8 cellular contexts compared by ENCODE assay signal in the genomic region with DNA sequence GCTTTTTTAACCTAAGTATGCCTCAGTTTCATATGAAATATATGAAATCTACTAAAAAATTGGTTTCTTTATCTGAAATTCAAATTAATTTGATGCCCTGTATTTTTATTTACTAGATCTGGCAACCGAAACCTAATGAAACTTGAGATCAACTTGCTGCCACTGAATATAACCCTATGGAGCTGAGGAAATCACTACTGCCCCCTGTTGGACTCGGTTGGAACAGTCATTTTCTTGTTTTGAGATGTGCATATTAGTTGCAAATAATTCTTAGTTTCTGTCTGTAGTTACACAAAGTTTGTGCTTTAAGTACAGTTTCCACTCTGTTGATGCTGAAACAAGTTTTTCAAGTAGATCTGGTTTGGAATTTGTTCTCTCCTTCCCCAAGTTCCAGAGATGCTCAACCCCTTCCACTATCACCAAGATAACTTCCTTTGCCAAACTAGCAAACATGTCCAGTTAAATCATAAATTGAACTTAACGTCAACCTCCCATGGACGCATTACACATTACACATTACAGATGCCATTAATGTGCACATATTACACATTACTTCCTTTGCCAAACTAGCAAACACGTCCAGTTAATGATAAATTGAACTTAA. TPM values are rescaled to one million over a fixed set of nuclear protein-coding genes. Genes with fewer than 3 reads are reported as not detected.
DNase-seq lines count a peak whose midpoint lies in the region; ATAC-seq and TF ChIP-seq lines count a peak whose summit lies in the region.

No MANE protein-coding gene starts in this region.

- peak; percentile 77 for TF ChIP-seq CTCF in cardiac muscle cell (IDR thresholded peaks at IDR 0.05; ENCODE audit: low read depth, low read length)
- TF ChIP-seq CTCF in mesothelial cell of epicardium (IDR thresholded peaks at IDR 0.05; ENCODE audit: unreplicated experiment), result peak; percentile 81
- TF ChIP-seq CTCF in thyroid gland (IDR thresholded peaks at IDR 0.05), result peak; percentile 27 to 78 (median 65)

- no peaks in the 10 kb centered on the region for H3K4me1 ChIP-seq in cardiac muscle cell (ENCODE audit: low read depth)
- H3K4me1 ChIP-seq in thyroid gland, result no peaks in the 10 kb centered on the region

- peaks cover 3% of the 10 kb centered on the region for H3K9me3 Mint-ChIP-seq in mesothelial cell of epicardium

- peaks cover 42% of the 10 kb centered on the region for H3K27me3 Mint-ChIP-seq in T-helper 17 cell
- peaks cover 21% of the 10 kb centered on the region for H3K27me3 Mint-ChIP-seq in mesothelial cell of epicardium (ENCODE audit: low read depth)

- H3K27ac Mint-ChIP-seq in T-helper 17 cell (no peak overlapping the region), mesothelial cell of epicardium (no peak overlapping the region)

- H3K4me1 Mint-ChIP-seq in T-helper 17 cell (no peaks in the 10 kb centered on the region), mesothelial cell of epicardium (peaks cover 9% of the 10 kb centered on the region)

- H3K36me3 ChIP-seq in cardiac muscle cell (no peaks in the 10 kb centered on the region), thyroid gland (no peaks in the 10 kb centered on the region)

- peak; percentile 66 to 75 for DNase-seq in cardiac muscle cell (ENCODE audit: low read depth in 1 of 2, low spot score in 1 of 2)
- no peak for DNase-seq in Right ventricle myocardium superior
- peak; percentile 48 for DNase-seq in NCI-H1092 (lab: John Stamatoyannopoulos, UW)
- DNase-seq in T-helper 17 cell, result peak in 1 of 3 donors; percentile 25
- DNase-seq in dermis microvascular lymphatic vessel endothelial cell (ENCODE audit: low read depth in 2 of 2), result peak; percentile 44 to 64
- peak in 1 of 2 experiments; percentile 53 for DNase-seq in mesothelial cell of epicardium (ENCODE audit: low spot score in 2 of 2, unreplicated experiment in 2 of 2)
- peak; percentile 51 to 57 for DNase-seq in thyroid gland
- DNase-seq in NCI-H128 (lab: John Stamatoyannopoulos, UW; ENCODE audit: unreplicated experiment), result no peak

- H3K27me3 ChIP-seq in cardiac muscle cell (no peaks in the 10 kb centered on the region), thyroid gland (no peaks in the 10 kb centered on the region)

- H3K9me3 ChIP-seq in cardiac muscle cell (ENCODE audit: low read depth) (no peaks in the 10 kb centered on the region), T-helper 17 cell (ENCODE audit: control insufficient read depth, low read length, poor library complexity, severe bottlenecking) (no peaks in the 10 kb centered on the region), thyroid gland (no peaks in the 10 kb centered on the region)

- no peak for TF ChIP-seq POLR2A in thyroid gland (IDR thresholded peaks at IDR 0.05)

- WGBS in thyroid gland, 2 donors, result 36 to 41% methylated on average over 5 of the region's 5 CpGs

- ATAC-seq in Right ventricle myocardium superior (ENCODE audit: poor library complexity) (no peak), T-helper 17 cell (peak; percentile 49)

- H3K4me3 ChIP-seq in cardiac muscle cell (no peak overlapping the region), thyroid gland (replicated peaks in 1 of 3) (no peak overlapping the region)

- no peak overlapping the region for H3K4me3 Mint-ChIP-seq in T-helper 17 cell
- no peak overlapping the region for H3K4me3 Mint-ChIP-seq in mesothelial cell of epicardium

- H3K27ac ChIP-seq in cardiac muscle cell, result no peak overlapping the region
- H3K27ac ChIP-seq in thyroid gland, result no peak overlapping the region

- H3K36me3 Mint-ChIP-seq in T-helper 17 cell (ENCODE audit: low read depth) (peaks cover 3% of the 10 kb centered on the region), mesothelial cell of epicardium (no peaks in the 10 kb centered on the region)

- intact Hi-C loops in Right ventricle myocardium superior (cut with DNase I), result no loop called here
- intact Hi-C loops in thyroid gland (cut with DNase I), result no loop called here

RNA-seq across cellular contexts. Expression of a gene that starts 22.2 kb away (rescaled TPM):
- total RNA-seq in cardiac muscle cell (29.4 and 46.0 TPM in 2 replicates), Right ventricle myocardium superior (32.5 TPM), T-helper 17 cell (10 to 100 TPM; 88.8 to 96.6 TPM), dermis microvascular lymphatic vessel endothelial cell (96.9 and 127 TPM in 2 replicates), mesothelial cell of epicardium (105 to 111 TPM (median 106 TPM) in 3 replicates), thyroid gland (100 to 1,000 TPM in 3 of 4 donors, 10 to 100 TPM in 1; 74.0 to 116 (median 107) TPM)
- 29.7 and 33.6 TPM in 2 replicates for polyA plus RNA-seq in cardiac muscle cell

Comparison
In these comparisons a context has a peak if more than half of its experiments do, and no peak if none do; other contexts are left out.
1. DNase-seq: peak in cardiac muscle cell (2 of 2), NCI-H1092 (single experiment), dermis microvascular lymphatic vessel endothelial cell (2 of 2) and thyroid gland (2 of 2); none in Right ventricle myocardium superior (single experiment) and NCI-H128 (single experiment).
2. Peak in every context shown above with its lines, with median percentiles within 50 percentile points of each other: CTCF ChIP-seq.